In genomic region chr1:234521802-234522185, GRCh38 we compare ENCODE assay signal across 2 cellular contexts.
TF ChIP-seq lines count a peak whose summit lies in the region.

No MANE protein-coding gene starts in this region.

TF ChIP-seq in IMR-90, 13 proteins besides CTCF, POLR2A, EP300 and RAD21:
- TF ChIP-seq RFX5 (IDR thresholded peaks at IDR 0.05; ENCODE audit: low read depth, low read length) (no peak), CHD1 (IDR thresholded peaks at IDR 0.05; ENCODE audit: low read depth, low read length) (no peak), MXI1 (IDR thresholded peaks at IDR 0.05; ENCODE audit: borderline replicate concordance, low read depth, low read length) (no peak), ELK1 (IDR thresholded peaks at IDR 0.05; ENCODE audit: borderline replicate concordance, low read depth, low read length) (no peak), CEBPB (IDR thresholded peaks at IDR 0.05; ENCODE audit: low read depth, low read length) (no peak), MAFK (IDR thresholded peaks at IDR 0.05; ENCODE audit: low read depth, low read length) (no peak), FOS (IDR thresholded peaks at IDR 0.05; ENCODE audit: low read depth, low read length) (no peak), USF2 (IDR thresholded peaks at IDR 0.05; ENCODE audit: low read depth, low read length) (no peak), RCOR1 (IDR thresholded peaks at IDR 0.05; ENCODE audit: insufficient replicate concordance, low read length) (no peak), MAZ (IDR thresholded peaks at IDR 0.05; ENCODE audit: borderline replicate concordance, low read depth, low read length) (no peak), SMC3 (IDR thresholded peaks at IDR 0.05; ENCODE audit: low read depth, low read length) (no peak), NFE2L2 (IDR thresholded peaks at IDR 0.05; ENCODE audit: low read depth, low read length) (no peak), BHLHE40 (IDR thresholded peaks at IDR 0.05; ENCODE audit: low read depth, low read length) (no peak)

TF ChIP-seq in H1, 55 proteins besides CTCF, POLR2A, EP300 and RAD21:
- TF ChIP-seq CTBP2 (IDR thresholded peaks at IDR 0.05; ENCODE audit: borderline replicate concordance, insufficient read depth, insufficient read length, low read length) (no peak), SP1 (IDR thresholded peaks at IDR 0.05; ENCODE audit: low read depth, low read length) (no peak), JUND (IDR thresholded peaks at IDR 0.05; ENCODE audit: low read length) (no peak), GTF2F1 (IDR thresholded peaks at IDR 0.05; ENCODE audit: borderline replicate concordance, low read depth, low read length) (no peak), HDAC6 (IDR thresholded peaks at IDR 0.05; ENCODE audit: low read depth, low read length) (no peak), TEAD4 (IDR thresholded peaks at IDR 0.05; ENCODE audit: low read depth, low read length) (no peak), JUN (IDR thresholded peaks at IDR 0.05; ENCODE audit: low read depth, low read length) (no peak), CBX5 (IDR thresholded peaks at IDR 0.05; ENCODE audit: low read depth, low read length) (no peak), CHD1 (IDR thresholded peaks at IDR 0.05; ENCODE audit: low read depth, low read length) (no peak), PHF8 (conservative IDR thresholded peaks at IDR 0.05; ENCODE audit: low read depth, low read length) (no peak), RNF2 (IDR thresholded peaks at IDR 0.05; ENCODE audit: borderline replicate concordance, low read depth, low read length, missing control alignments, poor library complexity, severe bottlenecking) (no peak), SRF (IDR thresholded peaks at IDR 0.05; ENCODE audit: low read depth, low read length) (no peak), MAFK (IDR thresholded peaks at IDR 0.05; ENCODE audit: low read depth, low read length) (no peak), KDM1A (IDR thresholded peaks at IDR 0.05; ENCODE audit: borderline replicate concordance, low read length) (no peak), CBX8 (IDR thresholded peaks at IDR 0.05; ENCODE audit: borderline replicate concordance, low read depth, low read length) (no peak), SIX5 (IDR thresholded peaks at IDR 0.05; ENCODE audit: low read depth, low read length) (no peak), HDAC2 (IDR thresholded peaks at IDR 0.05; ENCODE audit: borderline replicate concordance in 1 of 2, low read depth in 2 of 2, low read length in 2 of 2) (no peak), RFX5 (IDR thresholded peaks at IDR 0.05; ENCODE audit: borderline replicate concordance, low read depth, low read length) (no peak)
